10 cellular contexts compared by ENCODE assay signal in genomic region chr22:40531951-40532900, GRCh38.
A peak's percentile ranks its signal among the peaks of the same experiment; 100 is the strongest.
DNase-seq lines count a peak whose midpoint lies in the region; ATAC-seq, FAIRE-seq and TF ChIP-seq lines count a peak whose summit lies in the region.
"Had no signal": no experiment of that assay in that cellular context is flagged by ENCODE, and none has a peak within 500 bp of the region (broad histone marks: within the 10 kb centered on the region; RNA-seq: fewer than 3 reads in every experiment).

No MANE protein-coding gene starts in this region.

- peaks cover 49% of the 10 kb centered on the region for H3K4me1 ChIP-seq in ACC112 (ENCODE audit: control insufficient read depth, insufficient read depth, low read length, unreplicated experiment)
- H3K4me1 ChIP-seq in GM23338 (ENCODE audit: insufficient read depth), result peaks cover 32% of the 10 kb centered on the region
- H3K4me1 ChIP-seq in ascending aorta, result peaks cover 5 to 45% of the 10 kb centered on the region in 2 donors
- H3K4me1 ChIP-seq in naive thymus-derived CD4-positive, alpha-beta T cell (ENCODE audit: control insufficient read depth in 2 of 2, insufficient read depth in 2 of 2, low read length in 2 of 2), result peaks cover 28 to 36% of the 10 kb centered on the region in 2 donors
- H3K4me1 ChIP-seq in pancreas, result peaks cover 17 to 34% (median 20%) of the 10 kb centered on the region in 3 donors

- TF ChIP-seq CTCF in GM23338 (conservative IDR thresholded peaks at IDR 0.05; ENCODE audit: low read depth in 2 of 2) (no peak), ascending aorta (IDR thresholded peaks at IDR 0.05) (no peak), pancreas (IDR thresholded peaks at IDR 0.05) (no peak)

- no peaks in the 10 kb centered on the region for H3K27me3 ChIP-seq in ACC112 (ENCODE audit: insufficient read depth, low read length)
- H3K27me3 ChIP-seq in GM23338 (ENCODE audit: insufficient read depth), result no peaks in the 10 kb centered on the region
- no peaks in the 10 kb centered on the region for H3K27me3 ChIP-seq in ascending aorta
- no peaks in the 10 kb centered on the region for H3K27me3 ChIP-seq in naive thymus-derived CD4-positive, alpha-beta T cell (ENCODE audit: control insufficient read depth in 2 of 2, insufficient read depth in 2 of 2, low read length in 2 of 2)
- H3K27me3 ChIP-seq in pancreas, result no peaks in the 10 kb centered on the region

- peaks cover 15% of the 10 kb centered on the region for H3K9me3 Mint-ChIP-seq in GM23338
- H3K9me3 Mint-ChIP-seq in naive thymus-derived CD4-positive, alpha-beta T cell, result no peaks in the 10 kb centered on the region

- H3K4me2 ChIP-seq in GM23338, result peak overlapping the region; percentile 42

- H2AFZ ChIP-seq in ACC112 (ENCODE audit: low read length, unreplicated experiment) (no peak overlapping the region), GM23338 (no peak overlapping the region)

- H3F3A ChIP-seq in GM23338 (replicated peaks; ENCODE audit: low read depth), result peaks cover 6% of the 10 kb centered on the region

- WGBS in pancreas, 2 donors, result 58 to 67% methylated on average over 3 of the region's 3 CpGs

- H3K4me3 Mint-ChIP-seq in GM23338, result no peak overlapping the region
- peak overlapping the region; percentile 77 to 96 (median 89) for H3K4me3 Mint-ChIP-seq in naive thymus-derived CD4-positive, alpha-beta T cell

- H3K9me3 ChIP-seq in ascending aorta (no peaks in the 10 kb centered on the region), pancreas (no peaks in the 10 kb centered on the region)
- H3K9me3 ChIP-seq in naive thymus-derived CD4-positive, alpha-beta T cell (ENCODE audit: control insufficient read depth in 2 of 3, low read length in 3 of 3), result no peaks in the 10 kb centered on the region

- DNase-seq in GM23338 (ENCODE audit: low spot score) (no peak), ascending aorta (ENCODE audit: low spot score in 2 of 2) (no peak), NCI-H2227 (lab: John Stamatoyannopoulos, UW; ENCODE audit: unreplicated experiment) (no peak), kidney tubule cell (ENCODE audit: low spot score) (no peak), pancreas (no peak)
- no peak for DNase-seq in naive thymus-derived CD4-positive, alpha-beta T cell
- DNase-seq: DMS79 treated with DMSO at 0.1 percent for 48 hours had no signal

- peak overlapping the region; percentile 38 for H3K27ac Mint-ChIP-seq in GM23338
- peak overlapping the region; percentile 53 to 96 (median 87) for H3K27ac Mint-ChIP-seq in naive thymus-derived CD4-positive, alpha-beta T cell

- POLR2A ChIA-PET in naive thymus-derived CD4-positive, alpha-beta T cell (lab: Charles Lee), result interaction anchor here (0.6 to 4.9 kb wide), 9 partner anchors 8 to 113 kb away, joined by 3 to 30 read pairs (median 6); partner anchors contain the start of gene MRTFA

- FAIRE-seq in pancreas (lab: Jason Lieb, UNC), result no peak
- FAIRE-seq: HTR-8/SVneo had no signal

- H4K20me1 ChIP-seq in GM23338 (replicated peaks; ENCODE audit: insufficient read depth), result no peaks in the 10 kb centered on the region

- H3K36me3 ChIP-seq in ACC112 (ENCODE audit: insufficient read depth, low read length) (no peaks in the 10 kb centered on the region), GM23338 (ENCODE audit: insufficient read depth) (no peaks in the 10 kb centered on the region), ascending aorta (no peaks in the 10 kb centered on the region), pancreas (no peaks in the 10 kb centered on the region)
- no peaks in the 10 kb centered on the region for H3K36me3 ChIP-seq in naive thymus-derived CD4-positive, alpha-beta T cell (ENCODE audit: control insufficient read depth in 2 of 3, insufficient read depth in 3 of 3, low read length in 3 of 3)

- intact Hi-C loops in ascending aorta (cut with DNase I), result loop anchor here (5.0 kb wide), 1 partner anchor 85 kb away; no protein-coding TSS in a partner anchor
- intact Hi-C loops in naive thymus-derived CD4-positive, alpha-beta T cell (cut with micrococcal nuclease), result loop anchor here (2.0 to 5.0 kb wide), 4 partner anchors 50 to 115 kb away; partner anchors contain the start of gene MRTFA (in 2 of the 2)
- intact Hi-C loops in pancreas (cut with DNase I), result no loop called here

- H3K27me3 Mint-ChIP-seq in GM23338 (ENCODE audit: insufficient read depth, low read depth, poor library complexity), result peaks cover 14% of the 10 kb centered on the region
- H3K27me3 Mint-ChIP-seq in naive thymus-derived CD4-positive, alpha-beta T cell, result no peaks in the 10 kb centered on the region

- peaks cover 13% of the 10 kb centered on the region; the same call in 2 of the 3 replicates for H3K36me3 Mint-ChIP-seq in GM23338 (ENCODE audit: low read depth)
- H3K36me3 Mint-ChIP-seq in naive thymus-derived CD4-positive, alpha-beta T cell, result peaks cover 0 to 7% (median under 1%) of the 10 kb centered on the region in 5 donors

- CTCF ChIA-PET in naive thymus-derived CD4-positive, alpha-beta T cell (lab: Charles Lee), result interaction anchor here (0.6 to 6.7 kb wide), 8 partner anchors 8 to 113 kb away, joined by 3 to 62 read pairs (median 4); partner anchors contain the start of gene MRTFA

- H3K79me2 ChIP-seq in ACC112 (ENCODE audit: control insufficient read depth, insufficient read depth, low read length, unreplicated experiment) (peaks cover 35% of the 10 kb centered on the region), GM23338 (replicated peaks; ENCODE audit: insufficient read depth) (peaks cover 49% of the 10 kb centered on the region)

- peak overlapping the region; percentile 80; the same call in 1 of the 2 replicates for H3K27ac ChIP-seq in ACC112 (ENCODE audit: low read depth, low read length)
- 0 out of 2 replicates have a peak overlapping the region, but pooled peaks have one; percentile 24 for H3K27ac ChIP-seq in GM23338 (ENCODE audit: low read depth)
- peak overlapping the region; percentile 79 to 92 for H3K27ac ChIP-seq in ascending aorta
- peak overlapping the region; percentile 64 for H3K27ac ChIP-seq in naive thymus-derived CD4-positive, alpha-beta T cell (ENCODE audit: low read depth, low read length)
- no peak overlapping the region for H3K27ac ChIP-seq in pancreas

- peaks cover 31% of the 10 kb centered on the region for H3K4me1 Mint-ChIP-seq in GM23338
- H3K4me1 Mint-ChIP-seq in naive thymus-derived CD4-positive, alpha-beta T cell, result peaks cover 49 to 77% (median 68%) of the 10 kb centered on the region in 7 donors

- H3K4me3 ChIP-seq in ACC112 (ENCODE audit: low read depth, low read length) (peak overlapping the region; percentile 72), GM23338 (0 out of 2 replicates have a peak overlapping the region, but pooled peaks have one; percentile 34), ascending aorta (peak overlapping the region; percentile 37 to 50), pancreas (no peak overlapping the region)
- peak overlapping the region; percentile 53 for H3K4me3 ChIP-seq in naive thymus-derived CD4-positive, alpha-beta T cell (ENCODE audit: low read length)

- H3K9me2 ChIP-seq in GM23338 (ENCODE audit: insufficient read depth), result no peaks in the 10 kb centered on the region

- no peak for ATAC-seq in GM23338
- no peak for ATAC-seq in naive thymus-derived CD4-positive, alpha-beta T cell
- no peak for ATAC-seq in pancreas
- no peak for ATAC-seq in HG02759 (IDR thresholded peaks at IDR 0.05; ENCODE audit: unreplicated experiment)

TF ChIP-seq in GM23338, 12 proteins besides CTCF, POLR2A, EP300 and RAD21 (continues in another document):
- TF ChIP-seq ETS1 (IDR thresholded peaks at IDR 0.05), result no peak

Comparison
In these comparisons a context has a peak if more than half of its experiments do, and no peak if none do; other contexts are left out.
1. H3K27ac ChIP-seq: peak in ACC112 (single experiment), GM23338 (single experiment), ascending aorta (2 of 2) and naive thymus-derived CD4-positive, alpha-beta T cell (single experiment); none in pancreas (0 of 4).
2. H3K4me3 ChIP-seq: peak in ACC112 (single experiment), GM23338 (single experiment), ascending aorta (2 of 2) and naive thymus-derived CD4-positive, alpha-beta T cell (single experiment); none in pancreas (0 of 4).
3. intact Hi-C loops: an anchor here in ascending aorta (5.0 kb wide) and naive thymus-derived CD4-positive, alpha-beta T cell (2.0 to 5.0 kb wide); none called in pancreas.